1 cellular context compared by ENCODE assay signal in the genomic region with DNA sequence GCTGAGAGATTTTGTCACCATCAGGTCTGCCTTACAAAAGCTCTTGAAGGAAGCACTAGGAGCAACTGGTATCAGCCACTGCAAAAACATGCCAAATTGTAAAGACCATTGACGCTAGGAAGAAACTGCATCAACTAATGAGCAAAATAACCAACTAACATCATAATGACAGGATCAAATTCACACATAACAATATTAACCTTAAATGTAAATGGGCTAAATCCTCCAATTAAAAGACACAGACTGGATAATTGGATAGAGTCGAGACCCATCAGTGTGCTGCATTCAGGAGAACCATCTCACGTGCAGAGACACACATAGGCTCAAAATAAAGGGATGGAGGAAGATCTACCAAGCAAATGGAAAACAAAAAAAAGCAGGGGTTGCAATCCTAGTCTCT. TPM values are rescaled to one million over a fixed set of nuclear protein-coding genes. Genes with fewer than 3 reads are reported as not detected.
"Had no signal": no experiment of that assay in that cellular context is flagged by ENCODE, and none has a peak within 500 bp of the region (broad histone marks: within the 10 kb centered on the region; RNA-seq: fewer than 3 reads in every experiment).

No MANE protein-coding gene starts in this region.

RNA-seq across cellular contexts. Expression of a gene that starts 53.1 kb away (rescaled TPM):
- polyA plus RNA-seq: naive thymus-derived CD4-positive, alpha-beta T cell had no signal
